In the genomic region with DNA sequence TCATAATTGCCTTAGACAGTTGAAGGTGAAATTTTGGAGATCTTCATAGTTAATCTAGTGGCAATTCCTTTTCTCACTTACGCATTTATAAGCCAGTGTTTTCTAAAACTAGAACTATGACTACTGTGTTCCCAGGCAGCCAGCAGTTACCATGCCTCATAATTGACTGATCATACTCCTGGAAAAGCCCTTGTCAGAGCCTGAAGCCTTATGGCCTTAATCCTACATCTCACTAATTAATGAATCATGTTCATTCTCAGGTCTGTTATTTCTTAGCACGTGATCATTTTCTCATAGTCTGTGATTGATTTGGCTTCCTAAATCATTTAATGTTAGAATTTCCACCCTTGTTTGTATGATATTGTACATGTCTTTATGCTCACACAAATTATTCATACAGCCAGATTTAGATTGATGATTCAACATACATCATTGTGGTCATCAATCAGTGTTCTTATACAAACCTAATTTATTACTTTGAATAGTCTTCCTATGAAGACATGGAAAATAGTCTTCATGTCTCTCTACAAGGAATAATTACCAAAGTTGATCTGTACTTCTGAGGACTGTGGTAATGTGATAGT, we compare ENCODE assay signal across 28 cellular contexts.
"Had no signal": no experiment of that assay in that cellular context is flagged by ENCODE, and none has a peak within 500 bp of the region (broad histone marks: within the 10 kb centered on the region; RNA-seq: fewer than 3 reads in every experiment).

No MANE protein-coding gene starts in this region.

- H3K9me3 ChIP-seq: right lobe of liver, testis had no signal

- FAIRE-seq: endometrium, kidney, urothelium cell line had no signal

- H3K27me3 Mint-ChIP-seq: activated CD4-positive, alpha-beta memory T cell treated with anti-CD3 and anti-CD28 coated beads, Interleukin-2, amount 10 ng/mL, durations not matched to agents 7 days and 5 days; activated CD4-positive, alpha-beta T cell treated with anti-CD3 and anti-CD28 coated beads, Interleukin-2, amount 10 ng/mL, durations not matched to agents 7 days and 5 days; activated naive CD4-positive, alpha-beta T cell treated with anti-CD3 and anti-CD28 coated beads, Interleukin-2, amount 50 U/mL, for 24 hours; activated naive CD8-positive, alpha-beta T cell treated with anti-CD3 and anti-CD28 coated beads, Interleukin-2, amount 50 U/mL, for 24 hours had no signal

- DNase-seq: activated CD4-positive, alpha-beta memory T cell treated with anti-CD3 and anti-CD28 coated beads, Interleukin-2, amount 10 ng/mL, durations not matched to agents 7 days and 5 days; activated CD4-positive, alpha-beta T cell treated with anti-CD3 and anti-CD28 coated beads for 1 hour; activated CD4-positive, alpha-beta T cell treated with anti-CD3 and anti-CD28 coated beads, Interleukin-2, amount 10 ng/mL, durations not matched to agents 7 days and 5 days; activated CD8-positive, alpha-beta memory T cell treated with anti-CD3 and anti-CD28 coated beads, Interleukin-2, amount 50 U/mL, for 48 hours; activated naive CD8-positive, alpha-beta T cell treated with anti-CD3 and anti-CD28 coated beads, Interleukin-2, amount 50 U/mL, for 24 hours; activated T-cell treated with anti-CD3 and anti-CD28 coated beads, Interleukin-2, amount 50 U/mL, for 4 hours; amygdala; dermis blood vessel endothelial cell; effector CD4-positive, alpha-beta T cell; head of caudate nucleus; hippocampal formation; immature natural killer cell; kidney; left colon; mesendoderm; posterior cingulate gyrus; right lobe of liver; stimulated activated CD4-positive, alpha-beta T cell treated with anti-CD3 and anti-CD28 coated beads, Interleukin-2, amount 100 ng/mL, for 48 hours; stimulated activated naive CD8-positive, alpha-beta T cell treated with anti-CD3 and anti-CD28 coated beads, Interleukin-15, Interleukin-2, amounts not matched to agents 100 U/mL and 50 U/mL, for 24 hours; T-helper 2 cell; testis; trophoblast cell had no signal

- ATAC-seq: activated naive CD8-positive, alpha-beta T cell treated with anti-CD3 and anti-CD28 coated beads, Interleukin-2, amount 50 U/mL, for 24 hours; activated T-cell treated with anti-CD3 and anti-CD28 coated beads, Interleukin-2, amount 50 U/mL, for 4 hours; left colon; right lobe of liver; stimulated activated naive CD8-positive, alpha-beta T cell treated with anti-CD3 and anti-CD28 coated beads, Interleukin-15, Interleukin-2, amounts not matched to agents 100 U/mL and 50 U/mL, for 24 hours; WTC11 had no signal

- H3K27ac Mint-ChIP-seq: activated CD4-positive, alpha-beta memory T cell treated with anti-CD3 and anti-CD28 coated beads, Interleukin-2, amount 10 ng/mL, durations not matched to agents 7 days and 5 days; activated CD4-positive, alpha-beta T cell treated with anti-CD3 and anti-CD28 coated beads, Interleukin-2, amount 10 ng/mL, durations not matched to agents 7 days and 5 days; activated naive CD4-positive, alpha-beta T cell treated with anti-CD3 and anti-CD28 coated beads, Interleukin-2, amount 50 U/mL, for 24 hours; activated naive CD8-positive, alpha-beta T cell treated with anti-CD3 and anti-CD28 coated beads, Interleukin-2, amount 50 U/mL, for 24 hours; activated T-helper 2 cell treated with anti-CD3 and anti-CD28 coated beads, Interferon-gamma antibody, Interleukin-2, Interleukin-4, amounts not matched to agents 10 μg/mL and 5 μg/mL and 100 μg/mL, durations not matched to agents 14 hours and 24 hours and 36 hours; immature natural killer cell; nephron; WTC11 had no signal

- H3K4me1 ChIP-seq: testis had no signal

- H3K27ac ChIP-seq: right lobe of liver, testis had no signal

- H3K4me1 Mint-ChIP-seq: nephron had no signal

- H3K27me3 ChIP-seq: right lobe of liver, testis had no signal

- H3K36me3 ChIP-seq: right lobe of liver had no signal

- H3K4me3 Mint-ChIP-seq: activated CD4-positive, alpha-beta memory T cell treated with anti-CD3 and anti-CD28 coated beads, Interleukin-2, amount 10 ng/mL, durations not matched to agents 7 days and 5 days; activated CD4-positive, alpha-beta T cell treated with anti-CD3 and anti-CD28 coated beads, Interleukin-2, amount 10 ng/mL, durations not matched to agents 7 days and 5 days; activated naive CD4-positive, alpha-beta T cell treated with anti-CD3 and anti-CD28 coated beads, Interleukin-2, amount 50 U/mL, for 24 hours; activated naive CD8-positive, alpha-beta T cell treated with anti-CD3 and anti-CD28 coated beads, Interleukin-2, amount 50 U/mL, for 24 hours; activated T-cell treated with anti-CD3 and anti-CD28 coated beads, Interleukin-2, amount 50 U/mL, for 4 hours; immature natural killer cell; nephron; WTC11 had no signal

- H3K36me3 Mint-ChIP-seq: activated naive CD4-positive, alpha-beta T cell treated with anti-CD3 and anti-CD28 coated beads, Interleukin-2, amount 50 U/mL, for 24 hours; WTC11 had no signal

- H3K9me3 Mint-ChIP-seq: activated CD4-positive, alpha-beta memory T cell treated with anti-CD3 and anti-CD28 coated beads, Interleukin-2, amount 10 ng/mL, durations not matched to agents 7 days and 5 days; activated naive CD4-positive, alpha-beta T cell treated with anti-CD3 and anti-CD28 coated beads, Interleukin-2, amount 50 U/mL, for 24 hours; activated naive CD8-positive, alpha-beta T cell treated with anti-CD3 and anti-CD28 coated beads, Interleukin-2, amount 50 U/mL, for 24 hours; activated T-cell treated with anti-CD3 and anti-CD28 coated beads, Interleukin-2, amount 50 U/mL, for 4 hours; activated T-helper 2 cell treated with anti-CD3 and anti-CD28 coated beads, Interferon-gamma antibody, Interleukin-2, Interleukin-4, amounts not matched to agents 10 μg/mL and 5 μg/mL and 100 μg/mL, durations not matched to agents 14 hours and 24 hours and 36 hours; nephron; WTC11 had no signal

- H3K4me3 ChIP-seq: right lobe of liver, testis had no signal
